Comparison of ENCODE assay signal across 8 cellular contexts in the genomic region with DNA sequence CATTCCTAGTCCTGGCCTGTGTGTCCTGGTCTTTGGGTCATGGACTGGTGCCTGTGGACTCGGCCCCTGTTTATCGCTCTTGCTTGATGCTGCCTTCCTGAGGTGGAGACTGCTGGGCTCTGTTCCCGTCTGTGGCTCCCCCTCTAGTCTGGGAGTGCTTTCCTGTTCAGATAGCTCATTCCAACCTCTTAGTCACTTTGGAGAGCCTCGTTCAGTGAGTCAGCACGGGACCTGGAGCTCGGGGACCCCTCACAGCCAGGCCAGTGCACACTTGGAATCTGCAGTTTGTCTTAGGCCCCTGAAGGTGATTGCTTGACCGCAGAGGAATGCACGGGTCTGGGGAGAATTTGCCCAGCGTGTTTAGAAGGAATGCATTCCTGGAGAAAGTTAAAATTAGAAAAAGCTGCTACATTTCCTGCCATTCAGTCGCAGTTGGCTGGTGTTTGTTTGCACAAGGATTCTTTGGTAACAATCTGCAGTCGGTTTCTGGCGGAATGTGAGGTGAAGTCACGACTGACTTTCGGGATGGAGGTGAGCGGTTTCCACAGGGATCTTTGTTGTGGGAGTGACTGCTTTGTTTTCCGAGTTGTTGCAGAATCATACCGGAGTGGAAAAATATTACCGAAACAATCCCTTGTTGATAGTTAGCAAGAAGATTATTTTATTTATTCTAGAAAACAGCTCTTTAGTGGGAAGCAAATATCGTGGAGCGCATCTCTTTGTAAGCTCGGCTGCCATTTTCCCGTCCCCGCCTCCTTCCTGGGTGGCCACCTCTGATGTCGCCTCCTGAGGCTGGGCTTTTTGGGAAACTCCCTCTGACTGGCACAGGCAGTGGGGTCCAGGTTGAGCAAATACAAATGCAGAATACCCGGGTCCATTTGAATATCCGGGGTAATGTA. TPM values are rescaled to one million over a fixed set of nuclear protein-coding genes. Genes with fewer than 3 reads are reported as not detected.
DNase-seq lines count a peak whose midpoint lies in the region; ATAC-seq, FAIRE-seq and TF ChIP-seq lines count a peak whose summit lies in the region.

No MANE protein-coding gene starts in this region.

- H3K27me3 ChIP-seq in lower lobe of right lung (ENCODE audit: low read depth), result no peaks in the 10 kb centered on the region
- no peaks in the 10 kb centered on the region for H3K27me3 ChIP-seq in MM.1S (replicated peaks; ENCODE audit: insufficient read depth, low read length)

- peak; percentile 22; the same call in 1 of the 2 replicates for TF ChIP-seq POLR2A in A549 (IDR thresholded peaks at IDR 0.05; ENCODE audit: low read length)

- H4K20me1 ChIP-seq in MM.1S (ENCODE audit: insufficient read depth, low read length), result no peaks in the 10 kb centered on the region

- CTCF ChIA-PET in A549 (lab: Yijun Ruan, JAX), result interaction anchor here (0.5 to 2.7 kb wide), 18 partner anchors 9 to 436 kb away, joined by 3 to 20 read pairs (median 3); no protein-coding TSS in a partner anchor

- POLR2A ChIA-PET in A549 (lab: Yijun Ruan, JAX), result interaction anchor here (0.8 to 2.4 kb wide), 10 partner anchors 9 to 158 kb away, joined by 3 to 14 read pairs (median 4); a partner anchor contains a TSS

- H3K27ac ChIP-seq in A549 (peak overlapping the region; percentile 86 to 96), lower lobe of right lung (peak overlapping the region; percentile 79), MM.1S (ENCODE audit: low read length) (no peak overlapping the region)

- ATAC-seq in A549 (peak; percentile 96), lower lobe of right lung (peak; percentile 82 to 88), GM18867 (IDR thresholded peaks at IDR 0.05; ENCODE audit: unreplicated experiment) (no peak), HG02885 (IDR thresholded peaks at IDR 0.05; ENCODE audit: poor library complexity, unreplicated experiment) (no peak)

- H3K4me3 ChIP-seq in A549 (peak overlapping the region; percentile 34), lower lobe of right lung (peak overlapping the region; percentile 35), MM.1S (ENCODE audit: low read length) (no peak overlapping the region)

- no peaks in the 10 kb centered on the region for H3K36me3 ChIP-seq in lower lobe of right lung
- H3K36me3 ChIP-seq in MM.1S (replicated peaks; ENCODE audit: insufficient read depth, low read length), result no peaks in the 10 kb centered on the region

- H3K9me3 ChIP-seq in A549 (0 out of 3 replicates have a peak, but pooled peaks cover 5% of the 10 kb centered on the region), lower lobe of right lung (no peaks in the 10 kb centered on the region), MM.1S (replicated peaks; ENCODE audit: insufficient read depth, low read length) (no peaks in the 10 kb centered on the region)

- FAIRE-seq in A549 (lab: Jason Lieb, UNC), result no peak

- DNase-seq in A549 (ENCODE audit: low read depth in 1 of 2, low spot score in 1 of 2) (peak; percentile 91 to 94), dermis blood vessel endothelial cell (peak; percentile 99), lower lobe of right lung (no peak), MM.1S (no peak), OCI-M1 (lab: John Stamatoyannopoulos, UW) (no peak)

- 2% methylated on average over 22 of the region's 26 CpGs for WGBS in A549 (ENCODE audit: missing lambda C conversion rate)

- H3K9me2 ChIP-seq in MM.1S (replicated peaks; ENCODE audit: insufficient read depth, low read length), result no peaks in the 10 kb centered on the region

- H3K4me1 ChIP-seq in A549 (peaks cover 55% of the 10 kb centered on the region), lower lobe of right lung (peaks cover 73% of the 10 kb centered on the region), MM.1S (ENCODE audit: low read length) (no peaks in the 10 kb centered on the region)

- TF ChIP-seq RAD21 in A549 (conservative IDR thresholded peaks at IDR 0.05 in 1 of 2, IDR thresholded peaks at IDR 0.05 in 1 of 2), result peak; percentile 49 to 72
- TF ChIP-seq RAD21 in Ishikawa (IDR thresholded peaks at IDR 0.05; ENCODE audit: low read depth), result peak; percentile 30; the same call in 1 of the 2 replicates

- no peaks in the 10 kb centered on the region for H3K79me2 ChIP-seq in MM.1S (ENCODE audit: low read length)

- intact Hi-C loops in lower lobe of right lung (cut with DNase I), result no loop called here

- TF ChIP-seq EP300 in A549 (IDR thresholded peaks at IDR 0.05) (peak; percentile 83 to 93; a peak in 4 of 5 replicates), Ishikawa (IDR thresholded peaks at IDR 0.05; ENCODE audit: borderline replicate concordance) (peak; percentile 99)

- H3K4me2 ChIP-seq in A549, result peak overlapping the region; percentile 82
- H3K4me2 ChIP-seq in MM.1S (ENCODE audit: low read depth, low read length), result no peak overlapping the region

- H2AFZ ChIP-seq in MM.1S (ENCODE audit: low read length), result no peak overlapping the region

- no peak overlapping the region for H3K9ac ChIP-seq in MM.1S (ENCODE audit: low read length)

- TF ChIP-seq CTCF in A549 (IDR thresholded peaks at IDR 0.05) (no peak; the same call in 2 of the 3 replicates), lower lobe of right lung (IDR thresholded peaks at IDR 0.05) (no peak), MM.1S (IDR thresholded peaks at IDR 0.05; ENCODE audit: low read length) (no peak)

- no peaks in the 10 kb centered on the region for H3F3A ChIP-seq in MM.1S (ENCODE audit: insufficient read depth, low read length)

TF ChIP-seq in A549, 52 proteins besides CTCF, POLR2A, EP300 and RAD21 (continues in another document):
- TF ChIP-seq SMC3 (IDR thresholded peaks at IDR 0.05) (peak; percentile 62), ESRRA (IDR thresholded peaks at IDR 0.05; ENCODE audit: borderline replicate concordance, low read length) (peak; percentile 36; the same call in 1 of the 2 replicates), CHD4 (IDR thresholded peaks at IDR 0.05; ENCODE audit: borderline replicate concordance) (no peak), HOXB13 (CRISPR knock-in tag; IDR thresholded peaks at IDR 0.05; ENCODE audit: low read depth) (no peak; the same call in 1 of the 2 replicates), CEBPB (IDR thresholded peaks at IDR 0.05) (peak; percentile 41 to 79; a peak in 3 of 4 replicates), KDM5A (IDR thresholded peaks at IDR 0.05) (no peak), KDM1A (IDR thresholded peaks at IDR 0.05; ENCODE audit: low read depth) (no peak), MAFK (IDR thresholded peaks at IDR 0.05; ENCODE audit: partially characterized antibody) (peak; percentile 71), ZC3H11A (IDR thresholded peaks at IDR 0.05) (no peak), HOXA7 (CRISPR knock-in tag; IDR thresholded peaks at IDR 0.05) (no peak), EHMT2 (IDR thresholded peaks at IDR 0.05; ENCODE audit: low read depth) (no peak)
- TF ChIP-seq, protein P1, sequence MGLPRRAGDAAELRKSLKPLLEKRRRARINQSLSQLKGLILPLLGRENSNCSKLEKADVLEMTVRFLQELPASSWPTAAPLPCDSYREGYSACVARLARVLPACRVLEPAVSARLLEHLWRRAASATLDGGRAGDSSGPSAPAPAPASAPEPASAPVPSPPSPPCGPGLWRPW (IDR thresholded peaks at IDR 0.05), result no peak
- TF ChIP-seq, protein P2, sequence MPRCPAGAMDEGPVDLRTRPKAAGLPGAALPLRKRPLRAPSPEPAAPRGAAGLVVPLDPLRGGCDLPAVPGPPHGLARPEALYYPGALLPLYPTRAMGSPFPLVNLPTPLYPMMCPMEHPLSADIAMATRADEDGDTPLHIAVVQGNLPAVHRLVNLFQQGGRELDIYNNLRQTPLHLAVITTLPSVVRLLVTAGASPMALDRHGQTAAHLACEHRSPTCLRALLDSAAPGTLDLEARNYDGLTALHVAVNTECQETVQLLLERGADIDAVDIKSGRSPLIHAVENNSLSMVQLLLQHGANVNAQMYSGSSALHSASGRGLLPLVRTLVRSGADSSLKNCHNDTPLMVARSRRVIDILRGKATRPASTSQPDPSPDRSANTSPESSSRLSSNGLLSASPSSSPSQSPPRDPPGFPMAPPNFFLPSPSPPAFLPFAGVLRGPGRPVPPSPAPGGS (IDR thresholded peaks at IDR 0.05), result peak; percentile 97

TF ChIP-seq in Ishikawa, 13 proteins besides CTCF, POLR2A, EP300 and RAD21 (continues in another document):
- TF ChIP-seq, protein P3, sequence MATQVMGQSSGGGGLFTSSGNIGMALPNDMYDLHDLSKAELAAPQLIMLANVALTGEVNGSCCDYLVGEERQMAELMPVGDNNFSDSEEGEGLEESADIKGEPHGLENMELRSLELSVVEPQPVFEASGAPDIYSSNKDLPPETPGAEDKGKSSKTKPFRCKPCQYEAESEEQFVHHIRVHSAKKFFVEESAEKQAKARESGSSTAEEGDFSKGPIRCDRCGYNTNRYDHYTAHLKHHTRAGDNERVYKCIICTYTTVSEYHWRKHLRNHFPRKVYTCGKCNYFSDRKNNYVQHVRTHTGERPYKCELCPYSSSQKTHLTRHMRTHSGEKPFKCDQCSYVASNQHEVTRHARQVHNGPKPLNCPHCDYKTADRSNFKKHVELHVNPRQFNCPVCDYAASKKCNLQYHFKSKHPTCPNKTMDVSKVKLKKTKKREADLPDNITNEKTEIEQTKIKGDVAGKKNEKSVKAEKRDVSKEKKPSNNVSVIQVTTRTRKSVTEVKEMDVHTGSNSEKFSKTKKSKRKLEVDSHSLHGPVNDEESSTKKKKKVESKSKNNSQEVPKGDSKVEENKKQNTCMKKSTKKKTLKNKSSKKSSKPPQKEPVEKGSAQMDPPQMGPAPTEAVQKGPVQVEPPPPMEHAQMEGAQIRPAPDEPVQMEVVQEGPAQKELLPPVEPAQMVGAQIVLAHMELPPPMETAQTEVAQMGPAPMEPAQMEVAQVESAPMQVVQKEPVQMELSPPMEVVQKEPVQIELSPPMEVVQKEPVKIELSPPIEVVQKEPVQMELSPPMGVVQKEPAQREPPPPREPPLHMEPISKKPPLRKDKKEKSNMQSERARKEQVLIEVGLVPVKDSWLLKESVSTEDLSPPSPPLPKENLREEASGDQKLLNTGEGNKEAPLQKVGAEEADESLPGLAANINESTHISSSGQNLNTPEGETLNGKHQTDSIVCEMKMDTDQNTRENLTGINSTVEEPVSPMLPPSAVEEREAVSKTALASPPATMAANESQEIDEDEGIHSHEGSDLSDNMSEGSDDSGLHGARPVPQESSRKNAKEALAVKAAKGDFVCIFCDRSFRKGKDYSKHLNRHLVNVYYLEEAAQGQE (IDR thresholded peaks at IDR 0.05; ENCODE audit: low read depth), result no peak; the same call in 1 of the 2 replicates
- TF ChIP-seq TCF12 (IDR thresholded peaks at IDR 0.05; ENCODE audit: low read depth), result peak; percentile 99
- peak; percentile 46; the same call in 1 of the 2 replicates for TF ChIP-seq CREB1 (IDR thresholded peaks at IDR 0.05; ENCODE audit: low read depth)
- TF ChIP-seq EGR1 (IDR thresholded peaks at IDR 0.05), result no peak
- TF ChIP-seq NFIC (IDR thresholded peaks at IDR 0.05), result peak; percentile 95
- TF ChIP-seq TEAD4 (IDR thresholded peaks at IDR 0.05), result peak; percentile 98
- TF ChIP-seq TAF1 (IDR thresholded peaks at IDR 0.05; ENCODE audit: low read depth), result no peak

RNA-seq across cellular contexts. Expression of a gene that starts 29.6 kb away (rescaled TPM):
- polyA plus RNA-seq in A549 (2011; rRNA removed), result 35.7 and 53.5 TPM in 2 replicates
- 15.5 and 20.8 TPM in 2 replicates for polyA plus RNA-seq in A549 (2012; cell fraction: cytosol; rRNA removed)
- 16.4 and 18.5 TPM in 2 replicates for polyA plus RNA-seq in A549 (2012; cell fraction: nucleus; rRNA removed)
- 22.6 to 25.2 TPM (median 23.4 TPM) in 3 replicates for polyA plus RNA-seq in A549 (2017; fragmentation: RNase III; extraction: RNeasy Plus Mini Kit Qiagen cat#74134 plus additional on column Dnase treatment)
- polyA minus RNA-seq in A549 (2011; rRNA and poly(A)+ RNA removed), result 62.5 and 67.6 TPM in 2 replicates
- total RNA-seq in dermis blood vessel endothelial cell, result 35.4 and 42.3 TPM in 2 replicates
- 36.8 TPM for total RNA-seq in lower lobe of right lung

Comparison
In these comparisons a context has a peak if more than half of its experiments do, and no peak if none do; other contexts are left out.
1. ATAC-seq: peak in A549 (2 of 2) and lower lobe of right lung (2 of 2); none in GM18867 (single experiment) and HG02885 (single experiment).
2. DNase-seq: peak in A549 (2 of 2) and dermis blood vessel endothelial cell (single experiment); none in lower lobe of right lung (single experiment), MM.1S (single experiment) and OCI-M1 (single experiment).